20 cellular contexts compared by ENCODE assay signal in genomic region chr2:54194761-54195750, GRCh38.
DNase-seq lines count a peak whose midpoint lies in the region; ATAC-seq lines count a peak whose summit lies in the region.
"Had no signal": no experiment of that assay in that cellular context is flagged by ENCODE, and none has a peak within 500 bp of the region (broad histone marks: within the 10 kb centered on the region; RNA-seq: fewer than 3 reads in every experiment).

No MANE protein-coding gene starts in this region.

- H3K4me3 Mint-ChIP-seq in stimulated activated naive CD8-positive, alpha-beta T cell treated with anti-CD3 and anti-CD28 coated beads, Interleukin-15, amount 100 ng/mL, for 72 hours = no peak overlapping the region

- no peaks in the 10 kb centered on the region for H3K36me3 ChIP-seq in HAP-1 (replicated peaks)
- H3K36me3 ChIP-seq: BLaER1 treated with 17β-estradiol and CSF1 and Interleukin-3, amounts not matched to agents 10 nM and 100 nM had no signal

- H3K27ac Mint-ChIP-seq in stimulated activated naive CD8-positive, alpha-beta T cell treated with anti-CD3 and anti-CD28 coated beads, Interleukin-15, amount 100 ng/mL, for 72 hours = no peak overlapping the region

- DNase-seq in foreskin melanocyte (peak; percentile 62), HAP-1 (ENCODE audit: low spot score in 2 of 2) (no peak)
- no peak for DNase-seq in stimulated activated naive CD8-positive, alpha-beta T cell treated with anti-CD3 and anti-CD28 coated beads, Interleukin-15, amount 100 ng/mL, for 72 hours
- DNase-seq: DND-41, NCI-H1048, NCI-H1436 treated with DMSO at 0.1 percent for 48 hours, NCI-H2081, NCI-H774, T1000 had no signal

- H3K9me3 Mint-ChIP-seq in stimulated activated naive CD8-positive, alpha-beta T cell treated with anti-CD3 and anti-CD28 coated beads, Interleukin-15, amount 100 ng/mL, for 72 hours = no peaks in the 10 kb centered on the region

- H3K27me3 Mint-ChIP-seq in stimulated activated naive CD8-positive, alpha-beta T cell treated with anti-CD3 and anti-CD28 coated beads, Interleukin-15, amount 100 ng/mL, for 72 hours = no peaks in the 10 kb centered on the region

- in situ Hi-C loops in HAP-1 (cut with MboI; ENCODE audit: low sequenced_read_pairs) = no loop called here

- H3K9me3 ChIP-seq in HAP-1 = no peaks in the 10 kb centered on the region
- H3K9me3 ChIP-seq: A549; BLaER1 treated with 17β-estradiol and CSF1 and Interleukin-3, amounts not matched to agents 10 nM and 100 nM had no signal

- H3K4me1 ChIP-seq in HAP-1 = no peaks in the 10 kb centered on the region
- H3K4me1 ChIP-seq: A549; BLaER1 treated with 17β-estradiol and CSF1 and Interleukin-3, amounts not matched to agents 10 nM and 100 nM had no signal

- ATAC-seq in GM18517 (IDR thresholded peaks at IDR 0.05; ENCODE audit: unreplicated experiment) (peak; percentile 82), GM21515 (IDR thresholded peaks at IDR 0.05; ENCODE audit: unreplicated experiment) (peak; percentile 53), HG02870 (IDR thresholded peaks at IDR 0.05; ENCODE audit: unreplicated experiment) (peak; percentile 51), GM19324 (IDR thresholded peaks at IDR 0.05; ENCODE audit: low FRiP score, unreplicated experiment) (no peak), HG02981 (IDR thresholded peaks at IDR 0.05; ENCODE audit: unreplicated experiment) (no peak)
- no peak for ATAC-seq in stimulated activated naive CD8-positive, alpha-beta T cell treated with anti-CD3 and anti-CD28 coated beads, Interleukin-15, amount 100 ng/mL, for 72 hours
- ATAC-seq: A549, HCT116, Panc1, Right ventricle myocardium inferior had no signal

- no peaks in the 10 kb centered on the region for H3K27me3 ChIP-seq in HAP-1 (ENCODE audit: low read depth)
- H3K27me3 ChIP-seq: BLaER1 treated with 17β-estradiol and CSF1 and Interleukin-3, amounts not matched to agents 10 nM and 100 nM had no signal

- no peaks in the 10 kb centered on the region for H3K4me1 Mint-ChIP-seq in stimulated activated naive CD8-positive, alpha-beta T cell treated with anti-CD3 and anti-CD28 coated beads, Interleukin-15, amount 100 ng/mL, for 72 hours

- H3K4me3 ChIP-seq in HAP-1 = no peak overlapping the region
- H3K4me3 ChIP-seq: A549; BLaER1 treated with 17β-estradiol and CSF1 and Interleukin-3, amounts not matched to agents 10 nM and 100 nM; SK-N-MC had no signal

Comparison
In these comparisons a context has a peak if more than half of its experiments do, and no peak if none do; other contexts are left out.
1. ATAC-seq: peak in GM18517 (single experiment), GM21515 (single experiment) and HG02870 (single experiment); none in stimulated activated naive CD8-positive, alpha-beta T cell treated with anti-CD3 and anti-CD28 coated beads, Interleukin-15, amount 100 ng/mL, for 72 hours (single experiment), GM19324 (single experiment) and HG02981 (single experiment).